Comparison of ENCODE assay signal across 20 cellular contexts in the genomic region with DNA sequence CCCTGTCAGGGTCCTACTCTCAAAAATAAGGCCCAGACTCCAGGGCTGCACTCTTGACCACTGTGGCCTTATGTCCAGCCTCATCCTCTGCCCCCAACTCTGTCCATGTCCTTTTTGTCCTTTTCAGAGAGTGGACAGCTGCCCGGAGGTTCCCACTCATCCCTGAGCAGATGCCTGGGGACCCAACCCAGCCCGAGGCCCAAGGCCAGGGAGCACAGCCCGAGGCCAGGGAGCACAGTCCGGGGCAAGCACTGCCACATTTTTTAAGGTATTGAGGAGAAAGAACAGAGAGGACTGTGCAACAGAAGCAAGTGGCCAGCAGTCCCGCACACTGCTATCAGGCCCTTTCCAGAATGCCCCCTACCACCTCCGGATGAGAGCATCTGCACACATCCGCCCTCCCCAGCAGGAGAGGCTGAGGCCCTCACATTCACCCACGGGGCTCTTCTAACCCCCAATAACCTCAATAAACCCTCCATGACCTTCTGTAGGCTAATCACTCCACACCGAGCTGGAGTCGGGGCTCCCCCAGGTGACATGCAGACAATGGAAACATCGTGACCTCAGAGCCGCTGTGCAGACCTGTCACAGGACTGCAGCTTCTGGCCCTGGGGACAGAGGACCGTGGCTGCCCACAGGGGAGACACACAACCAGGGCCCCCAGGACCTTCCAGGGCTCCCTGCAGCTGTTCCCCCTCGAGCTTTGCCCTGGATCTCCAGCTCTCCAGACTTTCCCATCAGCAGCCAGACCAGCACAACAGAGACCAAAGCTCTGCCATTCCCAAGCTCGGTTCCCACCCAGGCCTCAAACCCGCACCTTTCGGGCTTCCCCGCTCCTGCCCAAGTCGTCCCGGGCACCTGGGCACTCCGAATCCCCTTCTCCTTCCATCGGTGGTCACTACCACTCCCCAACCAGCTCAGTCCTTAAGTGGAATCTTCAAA. TPM values are rescaled to one million over a fixed set of nuclear protein-coding genes. Genes with fewer than 3 reads are reported as not detected.
DNase-seq lines count a peak whose midpoint lies in the region; ATAC-seq and TF ChIP-seq lines count a peak whose summit lies in the region.
"Had no signal": no experiment of that assay in that cellular context is flagged by ENCODE, and none has a peak within 500 bp of the region (broad histone marks: within the 10 kb centered on the region; RNA-seq: fewer than 3 reads in every experiment).

No MANE protein-coding gene starts in this region.

- no peaks in the 10 kb centered on the region for H3K9me3 ChIP-seq in spleen
- H3K9me3 ChIP-seq: gastrocnemius medialis, MG63, pancreas, thoracic aorta had no signal

- H3K36me3 ChIP-seq in spleen = no peaks in the 10 kb centered on the region
- H3K36me3 ChIP-seq: gastrocnemius medialis, MG63, pancreas, thoracic aorta had no signal

- no peak for TF ChIP-seq CTCF in GM20000 (IDR thresholded peaks at IDR 0.05; ENCODE audit: extremely low read depth, missing control alignments)
- no peak for TF ChIP-seq CTCF in chondrocyte (IDR thresholded peaks at IDR 0.05)
- no peak for TF ChIP-seq CTCF in spleen (IDR thresholded peaks at IDR 0.05 in 8 of 11, conservative IDR thresholded peaks at IDR 0.05 in 3 of 11)
- no peak for TF ChIP-seq CTCF in progenitor cell of endocrine pancreas (IDR thresholded peaks at IDR 0.05; ENCODE audit: unreplicated experiment)

- ATAC-seq in GM18511 (IDR thresholded peaks at IDR 0.05; ENCODE audit: unreplicated experiment) = peak; percentile 64
- ATAC-seq: gastrocnemius medialis, left lobe of liver, Panc1, pancreas had no signal

- peaks cover 0 to 13% (median 0%) of the 10 kb centered on the region in 7 donors for H3K27me3 ChIP-seq in spleen (replicated peaks in 1 of 7)
- H3K27me3 ChIP-seq: gastrocnemius medialis, MG63, pancreas had no signal

- H3K4me1 ChIP-seq in spleen = no peaks in the 10 kb centered on the region
- H3K4me1 ChIP-seq: pancreas had no signal

- intact Hi-C loops in spleen (cut with DNase I; ENCODE audit: low total_unique reads) = no loop called here

- H3K27me3 Mint-ChIP-seq in chondrocyte (ENCODE audit: low read depth) (peaks cover 6% of the 10 kb centered on the region), progenitor cell of endocrine pancreas (peaks cover 6% of the 10 kb centered on the region)

- DNase-seq in GM20000 (ENCODE audit: low spot score) (peak; percentile 64), chondrocyte (ENCODE audit: low spot score) (peak; percentile 52), spleen (peak; percentile 50), amygdala (lab: John Stamatoyannopoulos, UW) (no peak), G401 (ENCODE audit: low spot score) (no peak), cerebellum (ENCODE audit: low spot score) (no peak), progenitor cell of endocrine pancreas (ENCODE audit: low spot score, unreplicated experiment) (no peak)
- DNase-seq: activated CD4-positive, CD25-positive, alpha-beta regulatory T cell treated with anti-CD3 and anti-CD28 coated beads, Interleukin-2, amount 50 U/mL, for 72 hours; activated CD8-positive, alpha-beta memory T cell treated with anti-CD3 and anti-CD28 coated beads, Interleukin-2, amount 50 U/mL, for 48 hours; activated naive CD4-positive, alpha-beta T cell treated with anti-CD3 and anti-CD28 coated beads, Interleukin-2, amount 10 ng/mL, durations not matched to agents 7 days and 5 days; AML-193; GM23248; MG63; stimulated activated CD4-positive, alpha-beta T cell treated with anti-CD3 and anti-CD28 coated beads, Interleukin-4, amount 100 ng/mL, for 4 hours had no signal

- H3K4me3 Mint-ChIP-seq in chondrocyte (ENCODE audit: unreplicated experiment) = no peak overlapping the region
- no peak overlapping the region for H3K4me3 Mint-ChIP-seq in progenitor cell of endocrine pancreas (ENCODE audit: low read depth)
- H3K4me3 Mint-ChIP-seq: activated naive CD4-positive, alpha-beta T cell treated with anti-CD3 and anti-CD28 coated beads, Interleukin-2, amount 10 ng/mL, durations not matched to agents 7 days and 5 days had no signal

- no peak overlapping the region for H3K27ac Mint-ChIP-seq in chondrocyte (ENCODE audit: unreplicated experiment)
- no peak overlapping the region for H3K27ac Mint-ChIP-seq in progenitor cell of endocrine pancreas
- H3K27ac Mint-ChIP-seq: activated naive CD4-positive, alpha-beta T cell treated with anti-CD3 and anti-CD28 coated beads, Interleukin-2, amount 10 ng/mL, durations not matched to agents 7 days and 5 days had no signal

- TF ChIP-seq POLR2A in spleen (IDR thresholded peaks at IDR 0.05) = no peak

- H3K36me3 Mint-ChIP-seq in chondrocyte (ENCODE audit: low read depth) (no peaks in the 10 kb centered on the region), progenitor cell of endocrine pancreas (ENCODE audit: insufficient read depth) (no peaks in the 10 kb centered on the region)
- H3K36me3 Mint-ChIP-seq: activated naive CD4-positive, alpha-beta T cell treated with anti-CD3 and anti-CD28 coated beads, Interleukin-2, amount 10 ng/mL, durations not matched to agents 7 days and 5 days had no signal

- 83 to 92% (median 86%) methylated on average over 22 of the region's 22 CpGs for WGBS in spleen, 5 donors

- in situ Hi-C loops in G401 (cut with HindIII; ENCODE audit: low sequenced_read_pairs) = no loop called here

- H3K4me1 Mint-ChIP-seq in chondrocyte (ENCODE audit: low read depth) = no peaks in the 10 kb centered on the region
- H3K4me1 Mint-ChIP-seq in progenitor cell of endocrine pancreas (ENCODE audit: low read depth) = peaks cover 2% of the 10 kb centered on the region
- H3K4me1 Mint-ChIP-seq: activated naive CD4-positive, alpha-beta T cell treated with anti-CD3 and anti-CD28 coated beads, Interleukin-2, amount 10 ng/mL, durations not matched to agents 7 days and 5 days had no signal

- H3K27ac ChIP-seq in spleen = no peak overlapping the region
- H3K27ac ChIP-seq: GM23248, pancreas, thoracic aorta had no signal

- H3K4me3 ChIP-seq in spleen = no peak overlapping the region
- H3K4me3 ChIP-seq: gastrocnemius medialis, GM23248, MG63, pancreas, thoracic aorta had no signal

- H3K9me3 Mint-ChIP-seq in chondrocyte (ENCODE audit: low read depth) (no peaks in the 10 kb centered on the region), progenitor cell of endocrine pancreas (ENCODE audit: low read depth) (no peaks in the 10 kb centered on the region)
- H3K9me3 Mint-ChIP-seq: activated naive CD4-positive, alpha-beta T cell treated with anti-CD3 and anti-CD28 coated beads, Interleukin-2, amount 10 ng/mL, durations not matched to agents 7 days and 5 days had no signal

RNA-seq across cellular contexts. Expression of a gene that starts 51.4 kb away (rescaled TPM):
- total RNA-seq in chondrocyte = 0.27 to 0.82 TPM (median 0.48 TPM) in 3 replicates
- total RNA-seq in spleen = 1 to 10 TPM in 1 of 7 donors, under 1 TPM in 4, not detected in 2; 0.20 to 2.9 (median 0.29) TPM
- polyA plus RNA-seq in spleen = 1 to 10 TPM in 1 of 3 donors, under 1 TPM in 2; 0.57 to 1.1 (median 0.65) TPM
- 0.06 and 2.2 TPM in 2 replicates for total RNA-seq in G401 (2014; rRNA removed; shearing (Covaris generic))
- 33.6 TPM for total RNA-seq in cerebellum
- 9.3 and 12.2 TPM in 2 replicates for total RNA-seq in progenitor cell of endocrine pancreas

Comparison
In these comparisons a context has a peak if more than half of its experiments do, and no peak if none do; other contexts are left out.
1. DNase-seq: peak in GM20000 (single experiment), chondrocyte (single experiment) and spleen (single experiment); none in amygdala (0 of 56), G401 (single experiment), cerebellum (single experiment) and progenitor cell of endocrine pancreas (single experiment).